In the genomic region with DNA sequence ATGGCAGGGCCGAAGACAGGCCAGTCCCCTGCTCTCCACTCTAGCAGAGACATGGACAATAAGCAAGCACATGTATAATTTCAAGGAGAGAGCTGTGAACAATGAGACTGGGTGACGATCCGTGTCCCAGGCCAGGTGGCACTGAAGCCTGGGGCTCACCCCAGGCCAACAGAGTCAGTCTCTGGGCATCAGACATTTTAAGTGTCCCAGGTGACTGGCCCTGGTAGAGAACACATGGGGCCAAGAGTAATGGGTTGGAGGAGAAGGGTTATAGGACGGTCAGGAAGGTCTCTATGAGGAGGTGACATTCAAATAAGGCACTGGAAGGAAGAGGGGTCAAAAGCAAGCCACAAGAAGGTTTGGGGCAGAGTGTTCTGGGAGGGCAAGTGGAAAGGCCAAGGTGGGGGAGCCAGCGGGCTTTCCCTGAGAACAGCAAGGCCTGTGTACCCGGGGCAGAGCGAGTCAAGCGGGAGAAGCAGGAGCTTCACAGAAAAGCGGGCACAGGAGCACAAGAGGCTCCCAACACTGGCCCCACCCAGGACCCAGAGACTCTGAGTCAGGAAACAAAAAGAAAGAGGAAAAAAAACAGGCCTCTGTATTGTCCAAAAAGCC, we compare ENCODE assay signal across 12 cellular contexts. TPM values are rescaled to one million over a fixed set of nuclear protein-coding genes. Genes with fewer than 3 reads are reported as not detected.
A peak's percentile ranks its signal among the peaks of the same experiment; 100 is the strongest.
DNase-seq lines count a peak whose midpoint lies in the region; ATAC-seq and TF ChIP-seq lines count a peak whose summit lies in the region.
"Had no signal": no experiment of that assay in that cellular context is flagged by ENCODE, and none has a peak within 500 bp of the region (broad histone marks: within the 10 kb centered on the region; RNA-seq: fewer than 3 reads in every experiment).

No MANE protein-coding gene starts in this region.

- H3K27me3 Mint-ChIP-seq in T-cell: no peaks in the 10 kb centered on the region

- peaks cover 68 to 91% (median 73%) of the 10 kb centered on the region in 3 donors for H3K4me1 Mint-ChIP-seq in T-cell
- H3K4me1 Mint-ChIP-seq in stimulated activated effector memory CD8-positive, alpha-beta T cell treated with anti-CD3 and anti-CD28 coated beads, Interleukin-12 subunit alpha, Interleukin-12 subunit beta, amount 100 ng/mL, for 72 hours: peaks cover 82% of the 10 kb centered on the region

- H3K27ac Mint-ChIP-seq in T-cell: peak overlapping the region; percentile 99
- H3K27ac Mint-ChIP-seq in stimulated activated effector memory CD8-positive, alpha-beta T cell treated with anti-CD3 and anti-CD28 coated beads, Interleukin-12 subunit alpha, Interleukin-12 subunit beta, amount 100 ng/mL, for 72 hours: peak overlapping the region; percentile 96

- no peak for ATAC-seq in T-cell (replicated peaks in 1 of 4)
- no peak for ATAC-seq in stimulated activated effector memory CD8-positive, alpha-beta T cell treated with anti-CD3 and anti-CD28 coated beads, Interleukin-12 subunit alpha, Interleukin-12 subunit beta, amount 100 ng/mL, for 72 hours
- ATAC-seq in GM21390 (IDR thresholded peaks at IDR 0.05; ENCODE audit: unreplicated experiment): no peak

- H3K4me3 ChIP-seq in GM12875 (ENCODE audit: low read depth, low read length) (peak overlapping the region; percentile 64), esophagus muscularis mucosa (peak overlapping the region in 1 of 4 donors; percentile 65), BE2C (ENCODE audit: low read depth, low read length) (no peak overlapping the region)

- peak overlapping the region; percentile 83 to 90 (median 86) for H3K27ac ChIP-seq in esophagus muscularis mucosa (replicated peaks in 1 of 4)

- intact Hi-C loops in esophagus muscularis mucosa (cut with DNase I): loop anchor here (5.0 kb wide), 1 partner anchor 37 kb away; no protein-coding TSS in a partner anchor

- DNase-seq in T-cell: no peak
- no peak for DNase-seq in esophagus muscularis mucosa (ENCODE audit: extremely low spot score)
- DNase-seq in stimulated activated effector memory CD8-positive, alpha-beta T cell treated with anti-CD3 and anti-CD28 coated beads, Interleukin-12 subunit alpha, Interleukin-12 subunit beta, amount 100 ng/mL, for 72 hours (ENCODE audit: low spot score in 2 of 2): no peak
- DNase-seq in stimulated activated CD4-positive, alpha-beta T cell treated with anti-CD3 and anti-CD28 coated beads, Interleukin-2, amount 100 ng/mL, for 48 hours: no peak
- no peak for DNase-seq in DMS153 treated with DMSO at 0.1 percent for 48 hours (lab: John Stamatoyannopoulos, UW; ENCODE audit: unreplicated experiment)
- DNase-seq in BE2C: no peak
- DNase-seq: hippocampal formation, NCI-H2171, retina, SK-N-SH had no signal

- peaks cover 41% of the 10 kb centered on the region for H3K36me3 Mint-ChIP-seq in T-cell
- H3K36me3 Mint-ChIP-seq in stimulated activated effector memory CD8-positive, alpha-beta T cell treated with anti-CD3 and anti-CD28 coated beads, Interleukin-12 subunit alpha, Interleukin-12 subunit beta, amount 100 ng/mL, for 72 hours: peaks cover 91% of the 10 kb centered on the region

- WGBS in esophagus muscularis mucosa: 88% methylated on average over 8 of the region's 9 CpGs

- H3K27me3 ChIP-seq in esophagus muscularis mucosa: no peaks in the 10 kb centered on the region
- no peaks in the 10 kb centered on the region for H3K27me3 ChIP-seq in BE2C

- CTCF ChIA-PET in T-cell (lab: Charles Lee): interaction anchor here (0.6 to 3.0 kb wide), 6 partner anchors 8 to 541 kb away, joined by 3 to 25 read pairs (median 4); no protein-coding TSS in a partner anchor

- H3K36me3 ChIP-seq in esophagus muscularis mucosa: no peaks in the 10 kb centered on the region
- H3K36me3 ChIP-seq in BE2C: no peaks in the 10 kb centered on the region

- POLR2A ChIA-PET in T-cell (lab: Charles Lee): interaction anchor here in 1 of 2 donors (1.2 to 4.7 kb wide), 2 partner anchors 8 to 202 kb away, joined by 3 to 42 read pairs; no protein-coding TSS in a partner anchor

- peak overlapping the region; percentile 95 to 100 (median 96) for H3K4me3 Mint-ChIP-seq in T-cell
- H3K4me3 Mint-ChIP-seq in stimulated activated effector memory CD8-positive, alpha-beta T cell treated with anti-CD3 and anti-CD28 coated beads, Interleukin-12 subunit alpha, Interleukin-12 subunit beta, amount 100 ng/mL, for 72 hours: peak overlapping the region; percentile 88

- TF ChIP-seq POLR2A in esophagus muscularis mucosa (IDR thresholded peaks at IDR 0.05; ENCODE audit: low read depth): no peak

- TF ChIP-seq EP300 in esophagus muscularis mucosa (IDR thresholded peaks at IDR 0.05): no peak

- H3K9me3 ChIP-seq in esophagus muscularis mucosa (no peaks in the 10 kb centered on the region), BE2C (no peaks in the 10 kb centered on the region)
- H3K9me3 ChIP-seq: SK-N-SH had no signal

- H3K9me3 Mint-ChIP-seq in T-cell: no peaks in the 10 kb centered on the region
- H3K9me3 Mint-ChIP-seq in stimulated activated effector memory CD8-positive, alpha-beta T cell treated with anti-CD3 and anti-CD28 coated beads, Interleukin-12 subunit alpha, Interleukin-12 subunit beta, amount 100 ng/mL, for 72 hours: no peaks in the 10 kb centered on the region

- H3K4me1 ChIP-seq in esophagus muscularis mucosa (peaks cover 52 to 83% (median 79%) of the 10 kb centered on the region in 4 donors), BE2C (no peaks in the 10 kb centered on the region)

- TF ChIP-seq CTCF in GM12875 (IDR thresholded peaks at IDR 0.05; ENCODE audit: borderline replicate concordance, insufficient read depth, low read depth, low read length) (no peak), esophagus muscularis mucosa (IDR thresholded peaks at IDR 0.05) (no peak), BE2C (IDR thresholded peaks at IDR 0.05; ENCODE audit: low read depth, low read length) (no peak)

RNA-seq across cellular contexts. Expression of a gene that starts 1.1 kb away (rescaled TPM):
- total RNA-seq in T-cell: 100 to 1,000 TPM; 382 to 462 (median 415) TPM
- 10 to 100 TPM; 12.5 to 18.5 (median 17.3) TPM for total RNA-seq in esophagus muscularis mucosa
- 23.9 TPM for polyA plus RNA-seq in BE2C (2012; ENCODE audit: insufficient read depth, insufficient read length, low read depth)

RNA-seq across cellular contexts. Expression of a gene that starts 59.2 kb away (rescaled TPM):
- 1 to 10 TPM in 3 of 5 donors, not detected in 2; 1.4 to 2.2 (median 1.8) TPM for total RNA-seq in T-cell
- total RNA-seq in esophagus muscularis mucosa: not detected
- not detected for polyA plus RNA-seq in BE2C (2012; ENCODE audit: insufficient read depth, insufficient read length, low read depth)
- polyA plus RNA-seq: SK-N-SH had no signal

Comparison
In these comparisons a context has a peak if more than half of its experiments do, and no peak if none do; other contexts are left out.
1. RNA of a gene that starts 1.1 kb away (total RNA-seq): 382 to 462 TPM in T-cell; 12.5 to 18.5 TPM in esophagus muscularis mucosa; every median in the first group is over 10 times any median in the second.